ENCODE assay signal across 13 cellular contexts in genomic region chr3:178078933-178079332, GRCh38.
DNase-seq lines count a peak whose midpoint lies in the region; ATAC-seq and TF ChIP-seq lines count a peak whose summit lies in the region.
"Had no signal": no experiment of that assay in that cellular context is flagged by ENCODE, and none has a peak within 500 bp of the region (broad histone marks: within the 10 kb centered on the region; RNA-seq: fewer than 3 reads in every experiment).

No MANE protein-coding gene starts in this region.

- H3K4me3 ChIP-seq in cardiac fibroblast (replicated peaks in 1 of 2; ENCODE audit: low read depth in 2 of 2, low read length in 2 of 2) (no peak overlapping the region), right cardiac atrium (ENCODE audit: low read length) (no peak overlapping the region)
- H3K4me3 ChIP-seq: BLaER1 treated with 17β-estradiol and CSF1 and Interleukin-3, amounts not matched to agents 10 nM and 100 nM had no signal

- intact Hi-C loops in right cardiac atrium (cut with DNase I): no loop called here

- no peak overlapping the region for H3K27ac ChIP-seq in right cardiac atrium (ENCODE audit: low read length)
- H3K27ac ChIP-seq: BLaER1 treated with 17β-estradiol and CSF1 and Interleukin-3, amounts not matched to agents 10 nM and 100 nM; VCaP had no signal

- ATAC-seq in right cardiac atrium: peak; percentile 74 to 92
- no peak for ATAC-seq in GM18505 (IDR thresholded peaks at IDR 0.05; ENCODE audit: unreplicated experiment)
- no peak for ATAC-seq in GM18870 (IDR thresholded peaks at IDR 0.05; ENCODE audit: unreplicated experiment)
- ATAC-seq in GM21381 (IDR thresholded peaks at IDR 0.05; ENCODE audit: unreplicated experiment): no peak

- 36% methylated on average over 1 of the region's 1 CpG for WGBS in right cardiac atrium

- no peaks in the 10 kb centered on the region for H3K27me3 ChIP-seq in right cardiac atrium (ENCODE audit: control insufficient read depth, insufficient read depth)
- H3K27me3 ChIP-seq: BLaER1 treated with 17β-estradiol and CSF1 and Interleukin-3, amounts not matched to agents 10 nM and 100 nM had no signal

- DNase-seq in GM04503 (ENCODE audit: low read depth) (peak; percentile 29), cardiac fibroblast (ENCODE audit: low read depth in 2 of 2) (peak; percentile 49 to 95), right cardiac atrium (peak in 1 of 3 donors; percentile 34), pulmonary artery endothelial cell (ENCODE audit: low read depth, low spot score) (peak; percentile 94), NCI-H774 (lab: John Stamatoyannopoulos, UW) (no peak)
- DNase-seq: Kasumi-1; NCI-H345; stimulated activated CD4-positive, alpha-beta T cell treated with anti-CD3 and anti-CD28 coated beads, Interleukin-2, amount 100 ng/mL, for 48 hours had no signal

- no peak for TF ChIP-seq POLR2A in GM18505 (IDR thresholded peaks at IDR 0.05; ENCODE audit: borderline replicate concordance, extremely low read depth, insufficient read depth, insufficient read length)

- peaks cover 2% of the 10 kb centered on the region for H3K4me1 ChIP-seq in right cardiac atrium (ENCODE audit: control insufficient read depth, insufficient read depth, low read length)

- H3K9me3 ChIP-seq in right cardiac atrium (ENCODE audit: control insufficient read depth, low read length): no peaks in the 10 kb centered on the region

- no peak for TF ChIP-seq CTCF in cardiac fibroblast (IDR thresholded peaks at IDR 0.05; ENCODE audit: low read depth, low read length)

Comparison
In these comparisons a context has a peak if more than half of its experiments do, and no peak if none do; other contexts are left out.
1. ATAC-seq: peak in right cardiac atrium (2 of 2); none in GM18505 (single experiment), GM18870 (single experiment) and GM21381 (single experiment).